In genomic region chr19:861756-862528, GRCh38 we compare ENCODE assay signal across 1 cellular context.
TF ChIP-seq lines count a peak whose summit lies in the region.

No MANE protein-coding gene starts in this region.

TF ChIP-seq in H1, 55 proteins besides CTCF, POLR2A, EP300 and RAD21 (continued from another document):
- no peak for TF ChIP-seq SP2 (IDR thresholded peaks at IDR 0.05; ENCODE audit: low read length)
- no peak for TF ChIP-seq SUZ12 (IDR thresholded peaks at IDR 0.05; ENCODE audit: low read length)
- no peak for TF ChIP-seq CHD7 (IDR thresholded peaks at IDR 0.05; ENCODE audit: insufficient replicate concordance, low read length)
- no peak for TF ChIP-seq FOSL1 (IDR thresholded peaks at IDR 0.05; ENCODE audit: insufficient read depth, low read depth, low read length)
- TF ChIP-seq TCF12 (IDR thresholded peaks at IDR 0.05; ENCODE audit: low read depth, low read length), result peak; percentile 77; the same call in 1 of the 2 replicates
- no peak for TF ChIP-seq RNF2 (IDR thresholded peaks at IDR 0.05; ENCODE audit: borderline replicate concordance, low read depth, low read length, missing control alignments, poor library complexity, severe bottlenecking)
- TF ChIP-seq YY1 (IDR thresholded peaks at IDR 0.05; ENCODE audit: low read depth, low read length), result peak; percentile 80
- TF ChIP-seq MAX (IDR thresholded peaks at IDR 0.05), result peak; percentile 100
- TF ChIP-seq EZH2 (IDR thresholded peaks at IDR 0.05; ENCODE audit: low read depth, low read length, severe bottlenecking), result no peak
- TF ChIP-seq BCL11A (IDR thresholded peaks at IDR 0.05; ENCODE audit: low read depth in 2 of 2, low read length in 2 of 2), result no peak
- TF ChIP-seq RBBP5 (IDR thresholded peaks at IDR 0.05; ENCODE audit: borderline replicate concordance, low read depth, low read length), result peak; percentile 58; the same call in 1 of the 2 replicates
- TF ChIP-seq SP1 (IDR thresholded peaks at IDR 0.05; ENCODE audit: low read depth, low read length), result no peak
- no peak for TF ChIP-seq CHD2 (IDR thresholded peaks at IDR 0.05; ENCODE audit: low read length)
- no peak for TF ChIP-seq ZNF274 (IDR thresholded peaks at IDR 0.05; ENCODE audit: borderline replicate concordance, extremely low read depth, low read length)
- no peak for TF ChIP-seq GTF2F1 (IDR thresholded peaks at IDR 0.05; ENCODE audit: borderline replicate concordance, low read depth, low read length)
- TF ChIP-seq POU5F1 (IDR thresholded peaks at IDR 0.05; ENCODE audit: low read depth, low read length), result no peak
- peak; percentile 65; the same call in 1 of the 2 replicates for TF ChIP-seq GABPA (IDR thresholded peaks at IDR 0.05; ENCODE audit: borderline replicate concordance, insufficient read depth, low read length)
- no peak for TF ChIP-seq BRCA1 (IDR thresholded peaks at IDR 0.05; ENCODE audit: low read depth, low read length)
- TF ChIP-seq SRF (IDR thresholded peaks at IDR 0.05; ENCODE audit: low read depth, low read length), result no peak
- no peak for TF ChIP-seq RXRA (IDR thresholded peaks at IDR 0.05; ENCODE audit: insufficient read depth, low read depth, low read length)
- TF ChIP-seq RFX5 (IDR thresholded peaks at IDR 0.05; ENCODE audit: borderline replicate concordance, low read depth, low read length), result no peak
- 0 out of 2 replicates have a peak, but pooled peaks have one; percentile 3 for TF ChIP-seq EGR1 (IDR thresholded peaks at IDR 0.05; ENCODE audit: borderline replicate concordance, low read depth, low read length)
- no peak for TF ChIP-seq ATF2 (IDR thresholded peaks at IDR 0.05; ENCODE audit: low read length)
- peak; percentile 36 for TF ChIP-seq KDM4A (IDR thresholded peaks at IDR 0.05; ENCODE audit: low read depth, low read length, severe bottlenecking)
- no peak for TF ChIP-seq NRF1 (IDR thresholded peaks at IDR 0.05; ENCODE audit: low read depth, low read length)
- 0 out of 2 replicates have a peak, but pooled peaks have one; percentile 11 for TF ChIP-seq ATF3 (IDR thresholded peaks at IDR 0.05; ENCODE audit: insufficient read depth, low read depth, low read length)
- TF ChIP-seq SIX5 (IDR thresholded peaks at IDR 0.05; ENCODE audit: low read depth, low read length), result no peak
- TF ChIP-seq SIN3A (conservative IDR thresholded peaks at IDR 0.05 in 1 of 2, IDR thresholded peaks at IDR 0.05 in 1 of 2; ENCODE audit: low read depth in 1 of 2, low read length in 2 of 2), result 0 out of 4 replicates have a peak, but pooled peaks have one; percentile 35 to 43
- no peak for TF ChIP-seq CHD1 (IDR thresholded peaks at IDR 0.05; ENCODE audit: low read depth, low read length)
- peak; percentile 35; the same call in 1 of the 2 replicates for TF ChIP-seq POLR2AphosphoS5 (IDR thresholded peaks at IDR 0.05; ENCODE audit: low read depth, low read length)
- no peak for TF ChIP-seq KDM1A (IDR thresholded peaks at IDR 0.05; ENCODE audit: borderline replicate concordance, low read length)
- no peak for TF ChIP-seq HDAC6 (IDR thresholded peaks at IDR 0.05; ENCODE audit: low read depth, low read length)
- no peak for TF ChIP-seq SP4 (IDR thresholded peaks at IDR 0.05; ENCODE audit: low read length)
- peak; percentile 69 for TF ChIP-seq NANOG (IDR thresholded peaks at IDR 0.05; ENCODE audit: insufficient read depth, low read depth, low read length, poor library complexity, severe bottlenecking)
- no peak for TF ChIP-seq TBP (IDR thresholded peaks at IDR 0.05; ENCODE audit: low read depth, low read length)
- TF ChIP-seq JUND (IDR thresholded peaks at IDR 0.05; ENCODE audit: low read length), result no peak
- no peak for TF ChIP-seq CTBP2 (IDR thresholded peaks at IDR 0.05; ENCODE audit: borderline replicate concordance, insufficient read depth, insufficient read length, low read length)
- peak; percentile 41; the same call in 1 of the 2 replicates for TF ChIP-seq USF2 (IDR thresholded peaks at IDR 0.05; ENCODE audit: low read length)
- no peak for TF ChIP-seq TAF7 (optimal IDR thresholded peaks at IDR 0.05; ENCODE audit: borderline replicate concordance, low read depth, low read length)
- TF ChIP-seq JUN (IDR thresholded peaks at IDR 0.05; ENCODE audit: low read depth, low read length), result no peak
- TF ChIP-seq HDAC2 (IDR thresholded peaks at IDR 0.05; ENCODE audit: borderline replicate concordance in 1 of 2, low read depth in 2 of 2, low read length in 2 of 2), result 0 out of 4 replicates have a peak, but pooled peaks of 1 of the 2 experiments have one; percentile 29
- no peak for TF ChIP-seq CBX5 (IDR thresholded peaks at IDR 0.05; ENCODE audit: low read depth, low read length)
- TF ChIP-seq CREB1 (IDR thresholded peaks at IDR 0.05), result peak; percentile 78
- no peak for TF ChIP-seq CBX8 (IDR thresholded peaks at IDR 0.05; ENCODE audit: borderline replicate concordance, low read depth, low read length)
- no peak for TF ChIP-seq SIRT6 (IDR thresholded peaks at IDR 0.05; ENCODE audit: low read length)
- no peak for TF ChIP-seq BACH1 (IDR thresholded peaks at IDR 0.05; ENCODE audit: low read length)
- no peak for TF ChIP-seq ASH2L (IDR thresholded peaks at IDR 0.05; ENCODE audit: low read length)
- peak; percentile 41; the same call in 1 of the 2 replicates for TF ChIP-seq TAF1 (IDR thresholded peaks at IDR 0.05; ENCODE audit: low read depth, low read length)
- TF ChIP-seq SAP30 (IDR thresholded peaks at IDR 0.05; ENCODE audit: insufficient read depth, insufficient replicate concordance, low read length), result no peak
- no peak for TF ChIP-seq CEBPB (IDR thresholded peaks at IDR 0.05; ENCODE audit: low read depth, low read length)
- TF ChIP-seq KDM5A (IDR thresholded peaks at IDR 0.05; ENCODE audit: low read length), result no peak
- no peak for TF ChIP-seq MAFK (IDR thresholded peaks at IDR 0.05; ENCODE audit: low read depth, low read length)
- peak; percentile 98 for TF ChIP-seq E2F6 (IDR thresholded peaks at IDR 0.05)
